In genomic region chr5:36027066-36027465, GRCh38 we compare ENCODE assay signal across 22 cellular contexts. TPM values are rescaled to one million over a fixed set of nuclear protein-coding genes. Genes with fewer than 3 reads are reported as not detected.
A peak's percentile ranks its signal among the peaks of the same experiment; 100 is the strongest.
DNase-seq lines count a peak whose midpoint lies in the region; ATAC-seq and TF ChIP-seq lines count a peak whose summit lies in the region.
"Had no signal": no experiment of that assay in that cellular context is flagged by ENCODE, and none has a peak within 500 bp of the region (broad histone marks: within the 10 kb centered on the region; RNA-seq: fewer than 3 reads in every experiment).

No MANE protein-coding gene starts in this region.

- intact Hi-C loops in esophagus muscularis mucosa (cut with DNase I): no loop called here
- intact Hi-C loops in left lung (cut with DNase I): no loop called here
- intact Hi-C loops in activated naive CD4-positive, alpha-beta T cell treated with anti-CD3 and anti-CD28 coated beads for 36 hours (cut with micrococcal nuclease): no loop called here

- no peak overlapping the region for H3K4me3 Mint-ChIP-seq in activated naive CD4-positive, alpha-beta T cell treated with anti-CD3 and anti-CD28 coated beads for 36 hours
- H3K4me3 Mint-ChIP-seq: B cell; CD4-positive, CD25-positive, alpha-beta regulatory T cell; CD8-positive, alpha-beta T cell; HFFc6 had no signal

- TF ChIP-seq EP300 in esophagus muscularis mucosa (IDR thresholded peaks at IDR 0.05): no peak

- H3K27me3 Mint-ChIP-seq in activated naive CD4-positive, alpha-beta T cell treated with anti-CD3 and anti-CD28 coated beads for 36 hours (ENCODE audit: low read depth): peaks cover 5% of the 10 kb centered on the region
- H3K27me3 Mint-ChIP-seq: B cell had no signal

- no peaks in the 10 kb centered on the region for H3K4me1 Mint-ChIP-seq in activated naive CD4-positive, alpha-beta T cell treated with anti-CD3 and anti-CD28 coated beads for 36 hours (ENCODE audit: low read depth)
- H3K4me1 Mint-ChIP-seq: B cell; CD4-positive, CD25-positive, alpha-beta regulatory T cell had no signal

- H3K27me3 ChIP-seq in esophagus muscularis mucosa: no peaks in the 10 kb centered on the region
- H3K27me3 ChIP-seq in left lung: no peaks in the 10 kb centered on the region
- H3K27me3 ChIP-seq: BLaER1 had no signal

- H3K27ac Mint-ChIP-seq in activated naive CD4-positive, alpha-beta T cell treated with anti-CD3 and anti-CD28 coated beads for 36 hours: no peak overlapping the region
- H3K27ac Mint-ChIP-seq: B cell; CD4-positive, CD25-positive, alpha-beta regulatory T cell; CD8-positive, alpha-beta T cell; HFFc6 had no signal

- no peak overlapping the region for H3K27ac ChIP-seq in esophagus muscularis mucosa (replicated peaks in 1 of 4)
- H3K27ac ChIP-seq in left lung: no peak overlapping the region
- H3K27ac ChIP-seq: 22Rv1, BLaER1, C4-2B had no signal

- CTCF ChIA-PET in activated naive CD4-positive, alpha-beta T cell treated with anti-CD3 and anti-CD28 coated beads for 36 hours (lab: Charles Lee): no interaction called here

- H3K4me1 ChIP-seq in esophagus muscularis mucosa (no peaks in the 10 kb centered on the region), left lung (no peaks in the 10 kb centered on the region)
- H3K4me1 ChIP-seq: HAP-1 had no signal

- no peak overlapping the region for H3K4me3 ChIP-seq in esophagus muscularis mucosa
- H3K4me3 ChIP-seq in left lung: no peak overlapping the region
- H3K4me3 ChIP-seq: BLaER1, HAP-1 had no signal

- H3K36me3 Mint-ChIP-seq in activated naive CD4-positive, alpha-beta T cell treated with anti-CD3 and anti-CD28 coated beads for 36 hours (ENCODE audit: low read depth): no peaks in the 10 kb centered on the region
- H3K36me3 Mint-ChIP-seq: CD4-positive, CD25-positive, alpha-beta regulatory T cell; CD8-positive, alpha-beta T cell had no signal

- ATAC-seq in left lung: peak; percentile 31
- ATAC-seq in GM19035 (IDR thresholded peaks at IDR 0.05; ENCODE audit: unreplicated experiment): no peak
- ATAC-seq: CD8-positive, alpha-beta T cell had no signal

- no peaks in the 10 kb centered on the region for H3K9me3 Mint-ChIP-seq in activated naive CD4-positive, alpha-beta T cell treated with anti-CD3 and anti-CD28 coated beads for 36 hours
- H3K9me3 Mint-ChIP-seq: HFFc6 had no signal

- WGBS in esophagus muscularis mucosa: 13% methylated on average over 5 of the region's 5 CpGs

- no peak for TF ChIP-seq CTCF in esophagus muscularis mucosa (IDR thresholded peaks at IDR 0.05)
- TF ChIP-seq CTCF in left lung (IDR thresholded peaks at IDR 0.05): no peak

- DNase-seq in COLO829 (ENCODE audit: low spot score) (peak; percentile 3), esophagus muscularis mucosa (ENCODE audit: extremely low spot score) (peak; percentile 81), left lung (no peak), COLO668 (lab: John Stamatoyannopoulos, UW; ENCODE audit: unreplicated experiment) (no peak)
- no peak for DNase-seq in activated naive CD4-positive, alpha-beta T cell treated with anti-CD3 and anti-CD28 coated beads for 36 hours
- DNase-seq: Calu3; CD4-positive, CD25-positive, alpha-beta regulatory T cell; CD8-positive, alpha-beta T cell; COR-L47; DMS53; DMS79 treated with DMSO at 0.1 percent for 48 hours; GF-D8; GOT3; HFFc6 had no signal

- H3K9me3 ChIP-seq in esophagus muscularis mucosa (no peaks in the 10 kb centered on the region), left lung (no peaks in the 10 kb centered on the region)
- H3K9me3 ChIP-seq: HAP-1 had no signal

- no peak for TF ChIP-seq POLR2A in esophagus muscularis mucosa (IDR thresholded peaks at IDR 0.05; ENCODE audit: low read depth)

- H3K36me3 ChIP-seq in esophagus muscularis mucosa: no peaks in the 10 kb centered on the region
- H3K36me3 ChIP-seq in left lung: no peaks in the 10 kb centered on the region
- H3K36me3 ChIP-seq: HAP-1 had no signal

RNA-seq across cellular contexts. Expression of gene UGT3A1, which starts 35.9 kb away (rescaled TPM):
- total RNA-seq in esophagus muscularis mucosa (not detected), left lung (not detected)
- not detected for total RNA-seq in activated naive CD4-positive, alpha-beta T cell treated with anti-CD3 and anti-CD28 coated beads for 36 hours
- total RNA-seq: B cell; Calu3; CD4-positive, CD25-positive, alpha-beta regulatory T cell; CD8-positive, alpha-beta T cell; Daoy; G401; HFFc6 had no signal

RNA-seq across cellular contexts. Expression of gene UGT3A2, which starts 39.6 kb away (rescaled TPM):
- total RNA-seq in esophagus muscularis mucosa (not detected), left lung (under 1 TPM in 1 of 2 donors, not detected in 1; 0.31 TPM)
- not detected for total RNA-seq in activated naive CD4-positive, alpha-beta T cell treated with anti-CD3 and anti-CD28 coated beads for 36 hours
- total RNA-seq: B cell; Calu3; CD4-positive, CD25-positive, alpha-beta regulatory T cell; CD8-positive, alpha-beta T cell; G401; HFFc6 had no signal

Comparison
In these comparisons a context has a peak if more than half of its experiments do, and no peak if none do; other contexts are left out.
1. DNase-seq: peak in COLO829 (single experiment) and esophagus muscularis mucosa (single experiment); none in left lung (0 of 2), activated naive CD4-positive, alpha-beta T cell treated with anti-CD3 and anti-CD28 coated beads for 36 hours (single experiment) and COLO668 (single experiment).